ENCODE assay signal across 2 cellular contexts in genomic region chr7:118476036-118476435, GRCh38.
TF ChIP-seq lines count a peak whose summit lies in the region.

No MANE protein-coding gene starts in this region.

TF ChIP-seq in HepG2, 621 proteins besides CTCF, POLR2A, EP300 and RAD21 (continued from another document):
- TF ChIP-seq ZNF639 (CRISPR knock-in tag; conservative IDR thresholded peaks at IDR 0.05) (no peak), MAFF (IDR thresholded peaks at IDR 0.05; ENCODE audit: low read depth, low read length) (peak; percentile 72), RARG (CRISPR knock-in tag; IDR thresholded peaks at IDR 0.05; ENCODE audit: low read depth) (no peak), ZMAT5 (CRISPR knock-in tag; IDR thresholded peaks at IDR 0.05; ENCODE audit: borderline replicate concordance, low read depth) (no peak), ZNF205 (CRISPR knock-in tag; IDR thresholded peaks at IDR 0.05) (no peak), MYPOP (CRISPR knock-in tag; IDR thresholded peaks at IDR 0.05) (no peak), ZNF136 (CRISPR knock-in tag; IDR thresholded peaks at IDR 0.05; ENCODE audit: low read depth) (no peak), ADNP (CRISPR knock-in tag; IDR thresholded peaks at IDR 0.05) (no peak), ZFP90 (CRISPR knock-in tag; IDR thresholded peaks at IDR 0.05; ENCODE audit: borderline replicate concordance) (no peak), ZNF691 (CRISPR knock-in tag; IDR thresholded peaks at IDR 0.05; ENCODE audit: borderline replicate concordance, low read depth) (no peak), MTA1 (CRISPR knock-in tag; IDR thresholded peaks at IDR 0.05; ENCODE audit: borderline replicate concordance) (no peak), MED13 (CRISPR knock-in tag; IDR thresholded peaks at IDR 0.05) (no peak), ATF2 (CRISPR knock-in tag; IDR thresholded peaks at IDR 0.05) (no peak)

TF ChIP-seq in K562, 482 proteins besides CTCF, POLR2A, EP300 and RAD21 (continued from another document):
- TF ChIP-seq AFF4 (CRISPR knock-in tag; IDR thresholded peaks at IDR 0.05), result no peak
- TF ChIP-seq MAFG (tag; conservative IDR thresholded peaks at IDR 0.05), result peak; percentile 25; the same call in 1 of the 2 replicates
- peak; percentile 35 for TF ChIP-seq C11orf30 (IDR thresholded peaks at IDR 0.05; ENCODE audit: low read depth)
- peak; percentile 30; the same call in 1 of the 2 replicates for TF ChIP-seq MAFF (IDR thresholded peaks at IDR 0.05; ENCODE audit: low read length)
TF ChIP-seq in K562: peak in this region for 5.
